1 cellular context compared by ENCODE assay signal in genomic region chr21:43750339-43751033, GRCh38.
TF ChIP-seq lines count a peak whose summit lies in the region.

No MANE protein-coding gene starts in this region.

TF ChIP-seq in IMR-90, 13 proteins besides CTCF, POLR2A, EP300 and RAD21:
- TF ChIP-seq FOS (IDR thresholded peaks at IDR 0.05; ENCODE audit: low read depth, low read length) (no peak), MXI1 (IDR thresholded peaks at IDR 0.05; ENCODE audit: borderline replicate concordance, low read depth, low read length) (no peak), BHLHE40 (IDR thresholded peaks at IDR 0.05; ENCODE audit: low read depth, low read length) (no peak), RCOR1 (IDR thresholded peaks at IDR 0.05; ENCODE audit: insufficient replicate concordance, low read length) (no peak), SMC3 (IDR thresholded peaks at IDR 0.05; ENCODE audit: low read depth, low read length) (no peak), MAZ (IDR thresholded peaks at IDR 0.05; ENCODE audit: borderline replicate concordance, low read depth, low read length) (no peak), NFE2L2 (IDR thresholded peaks at IDR 0.05; ENCODE audit: low read depth, low read length) (no peak), RFX5 (IDR thresholded peaks at IDR 0.05; ENCODE audit: low read depth, low read length) (no peak), CEBPB (IDR thresholded peaks at IDR 0.05; ENCODE audit: low read depth, low read length) (no peak), CHD1 (IDR thresholded peaks at IDR 0.05; ENCODE audit: low read depth, low read length) (no peak), ELK1 (IDR thresholded peaks at IDR 0.05; ENCODE audit: borderline replicate concordance, low read depth, low read length) (no peak), MAFK (IDR thresholded peaks at IDR 0.05; ENCODE audit: low read depth, low read length) (no peak)
- TF ChIP-seq, protein P1, sequence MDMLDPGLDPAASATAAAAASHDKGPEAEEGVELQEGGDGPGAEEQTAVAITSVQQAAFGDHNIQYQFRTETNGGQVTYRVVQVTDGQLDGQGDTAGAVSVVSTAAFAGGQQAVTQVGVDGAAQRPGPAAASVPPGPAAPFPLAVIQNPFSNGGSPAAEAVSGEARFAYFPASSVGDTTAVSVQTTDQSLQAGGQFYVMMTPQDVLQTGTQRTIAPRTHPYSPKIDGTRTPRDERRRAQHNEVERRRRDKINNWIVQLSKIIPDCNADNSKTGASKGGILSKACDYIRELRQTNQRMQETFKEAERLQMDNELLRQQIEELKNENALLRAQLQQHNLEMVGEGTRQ (IDR thresholded peaks at IDR 0.05; ENCODE audit: low read depth, low read length) = no peak
